1 cellular context compared by ENCODE assay signal in genomic region chr1:218344814-218345672, GRCh38.
TF ChIP-seq lines count a peak whose summit lies in the region.

TSS of gene TGFB2 (plus strand) at chr1:218345336. CDS start at chr1:218346702, 1,366 bp downstream.

TF ChIP-seq in HEK293, 187 proteins besides CTCF, POLR2A, EP300 and RAD21 (continued from another document and continues in another):
- TF ChIP-seq PRDM2 (tag by site-specific recombination; IDR thresholded peaks at IDR 0.05; ENCODE audit: borderline replicate concordance) (no peak), KLF16 (tag by site-specific recombination; IDR thresholded peaks at IDR 0.05) (no peak), ZSCAN16 (tag by site-specific recombination; IDR thresholded peaks at IDR 0.05) (no peak), SP7 (tag by site-specific recombination; IDR thresholded peaks at IDR 0.05) (peak; percentile 74), ZNF148 (tag by site-specific recombination; IDR thresholded peaks at IDR 0.05; ENCODE audit: borderline replicate concordance) (no peak), PBX3 (CRISPR knock-in tag; IDR thresholded peaks at IDR 0.05) (no peak), GLI4 (tag by site-specific recombination; IDR thresholded peaks at IDR 0.05) (no peak), MEIS1 (CRISPR knock-in tag; IDR thresholded peaks at IDR 0.05; ENCODE audit: borderline replicate concordance) (no peak), MYNN (tag by site-specific recombination; IDR thresholded peaks at IDR 0.05; ENCODE audit: borderline replicate concordance) (no peak), GLIS1 (tag by site-specific recombination; IDR thresholded peaks at IDR 0.05) (no peak), ZNF341 (tag by site-specific recombination; IDR thresholded peaks at IDR 0.05; ENCODE audit: low read depth) (no peak), ZNF157 (tag by site-specific recombination; IDR thresholded peaks at IDR 0.05) (no peak), EGR2 (tag by site-specific recombination; IDR thresholded peaks at IDR 0.05; ENCODE audit: low read depth) (no peak), ZNF221 (tag by site-specific recombination; IDR thresholded peaks at IDR 0.05; ENCODE audit: borderline replicate concordance) (no peak), ZNF777 (tag by site-specific recombination; IDR thresholded peaks at IDR 0.05; ENCODE audit: borderline replicate concordance) (no peak), ZNF677 (tag by site-specific recombination; IDR thresholded peaks at IDR 0.05) (no peak), HOXA7 (CRISPR knock-in tag; IDR thresholded peaks at IDR 0.05; ENCODE audit: borderline replicate concordance) (no peak), ZNF274 (IDR thresholded peaks at IDR 0.05; ENCODE audit: low read length) (no peak), ZNF274 (tag by site-specific recombination; IDR thresholded peaks at IDR 0.05; ENCODE audit: borderline replicate concordance) (no peak), ZNF518A (tag by site-specific recombination; conservative IDR thresholded peaks at IDR 0.05; ENCODE audit: low read depth) (no peak), ZNF585B (tag by site-specific recombination; IDR thresholded peaks at IDR 0.05) (no peak), KLF1 (tag by site-specific recombination; IDR thresholded peaks at IDR 0.05) (no peak), ZBTB26 (tag by site-specific recombination; optimal IDR thresholded peaks at IDR 0.05) (no peak), ZNF354C (tag by site-specific recombination; IDR thresholded peaks at IDR 0.05; ENCODE audit: borderline replicate concordance, low read depth) (no peak), KLF8 (tag by site-specific recombination; IDR thresholded peaks at IDR 0.05) (no peak), ZNF280C (tag by site-specific recombination; IDR thresholded peaks at IDR 0.05) (no peak), ZNF624 (tag by site-specific recombination; IDR thresholded peaks at IDR 0.05) (no peak), ZBTB6 (tag by site-specific recombination; IDR thresholded peaks at IDR 0.05) (peak; percentile 71), ZNF555 (tag by site-specific recombination; conservative IDR thresholded peaks at IDR 0.05) (no peak), SP2 (tag by site-specific recombination; IDR thresholded peaks at IDR 0.05) (no peak), ZSCAN23 (tag by site-specific recombination; IDR thresholded peaks at IDR 0.05) (no peak), ZNF521 (tag by site-specific recombination; IDR thresholded peaks at IDR 0.05) (no peak), TRIM28 (IDR thresholded peaks at IDR 0.05; ENCODE audit: borderline replicate concordance, low read length) (no peak; the same call in 1 of the 2 replicates), ZNF239 (tag by site-specific recombination; IDR thresholded peaks at IDR 0.05) (no peak), ZNF701 (tag by site-specific recombination; IDR thresholded peaks at IDR 0.05) (no peak), ZBTB8A (tag by site-specific recombination; IDR thresholded peaks at IDR 0.05) (no peak), TCF7L2 (IDR thresholded peaks at IDR 0.05; ENCODE audit: borderline replicate concordance, low read depth, low read length) (no peak), ZNF501 (tag by site-specific recombination; IDR thresholded peaks at IDR 0.05) (peak; percentile 35; the same call in 1 of the 2 replicates), ZNF510 (tag by site-specific recombination; IDR thresholded peaks at IDR 0.05; ENCODE audit: insufficient replicate concordance) (no peak), ZNF76 (tag by site-specific recombination; IDR thresholded peaks at IDR 0.05; ENCODE audit: borderline replicate concordance, low read depth) (no peak; the same call in 1 of the 2 replicates), SETDB1 (IDR thresholded peaks at IDR 0.05; ENCODE audit: insufficient read length, low read length) (no peak), ZBTB44 (tag by site-specific recombination; IDR thresholded peaks at IDR 0.05) (no peak; the same call in 1 of the 2 replicates)
